9 cellular contexts compared by ENCODE assay signal in genomic region chr11:47918370-47918690, GRCh38.
A peak's percentile ranks its signal among the peaks of the same experiment; 100 is the strongest.
DNase-seq lines count a peak whose midpoint lies in the region; ATAC-seq lines count a peak whose summit lies in the region.
"Had no signal": no experiment of that assay in that cellular context is flagged by ENCODE, and none has a peak within 500 bp of the region (broad histone marks: within the 10 kb centered on the region; RNA-seq: fewer than 3 reads in every experiment).

No MANE protein-coding gene starts in this region.

- ATAC-seq in T-helper 17 cell (no peak), HG02763 (IDR thresholded peaks at IDR 0.05; ENCODE audit: unreplicated experiment) (no peak)

- peaks cover 44% of the 10 kb centered on the region for H3K4me1 Mint-ChIP-seq in T-helper 1 cell treated with Interleukin-12 subunit alpha and Interleukin-12 subunit beta and Interleukin-4 antibody, amounts not matched to agents 30 μg/mL and 1 μg/mL, for 36 hours (ENCODE audit: low read depth)
- H3K4me1 Mint-ChIP-seq in T-helper 17 cell: peaks cover 54% of the 10 kb centered on the region

- no peak for DNase-seq in T-helper 1 cell
- no peak for DNase-seq in T-helper 17 cell
- no peak for DNase-seq in epidermal melanocyte (ENCODE audit: insufficient read length, low spot score)
- DNase-seq in activated CD8-positive, alpha-beta memory T cell treated with anti-CD3 and anti-CD28 coated beads for 24 hours: no peak

- H3K36me3 ChIP-seq in subcutaneous abdominal adipose tissue (ENCODE audit: control insufficient read depth in 5 of 5, insufficient read depth in 5 of 5, low read length in 5 of 5): no peaks in the 10 kb centered on the region

- H3K4me1 ChIP-seq in subcutaneous abdominal adipose tissue (ENCODE audit: control insufficient read depth in 5 of 5, insufficient read depth in 5 of 5, low read length in 5 of 5): peaks cover 0 to 27% (median 21%) of the 10 kb centered on the region in 5 donors

- peaks cover 4% of the 10 kb centered on the region for H3K36me3 Mint-ChIP-seq in T-helper 1 cell treated with Interleukin-12 subunit alpha and Interleukin-12 subunit beta and Interleukin-4 antibody, amounts not matched to agents 30 μg/mL and 1 μg/mL, for 36 hours (ENCODE audit: low read depth)
- H3K36me3 Mint-ChIP-seq in T-helper 17 cell (ENCODE audit: low read depth): no peaks in the 10 kb centered on the region

- no peaks in the 10 kb centered on the region for H3K9me3 Mint-ChIP-seq in T-helper 1 cell treated with Interleukin-12 subunit alpha and Interleukin-12 subunit beta and Interleukin-4 antibody, amounts not matched to agents 30 μg/mL and 1 μg/mL, for 36 hours

- H3K9ac ChIP-seq in subcutaneous abdominal adipose tissue (ENCODE audit: low read length in 5 of 5): peak overlapping the region in 2 of 5 donors; percentile 38

- peak overlapping the region; percentile 24 for H3K27ac Mint-ChIP-seq in T-helper 1 cell treated with Interleukin-12 subunit alpha and Interleukin-12 subunit beta and Interleukin-4 antibody, amounts not matched to agents 30 μg/mL and 1 μg/mL, for 36 hours
- H3K27ac Mint-ChIP-seq in T-helper 17 cell: peak overlapping the region; percentile 88

- no peaks in the 10 kb centered on the region for H3K9me3 ChIP-seq in T-helper 17 cell (ENCODE audit: control insufficient read depth, low read length, poor library complexity, severe bottlenecking)
- H3K9me3 ChIP-seq in subcutaneous abdominal adipose tissue (ENCODE audit: control insufficient read depth in 5 of 5, low read length in 5 of 5): no peaks in the 10 kb centered on the region

- H3K27me3 ChIP-seq in layer of hippocampus (ENCODE audit: control insufficient read depth, insufficient read depth, low read length) (no peaks in the 10 kb centered on the region), subcutaneous abdominal adipose tissue (ENCODE audit: control insufficient read depth in 5 of 5, insufficient read depth in 4 of 5, low read length in 5 of 5) (no peaks in the 10 kb centered on the region)

- H3K4me3 ChIP-seq in subcutaneous abdominal adipose tissue (ENCODE audit: low read depth in 1 of 5, low read length in 5 of 5): peak overlapping the region; percentile 34 to 76 (median 39)

- peaks cover 2% of the 10 kb centered on the region for H3K27me3 Mint-ChIP-seq in T-helper 1 cell treated with Interleukin-12 subunit alpha and Interleukin-12 subunit beta and Interleukin-4 antibody, amounts not matched to agents 30 μg/mL and 1 μg/mL, for 36 hours (ENCODE audit: low read depth)
- no peaks in the 10 kb centered on the region for H3K27me3 Mint-ChIP-seq in T-helper 17 cell

- H3K27ac ChIP-seq in layer of hippocampus (ENCODE audit: low read depth, low read length) (peak overlapping the region; percentile 30), subcutaneous abdominal adipose tissue (ENCODE audit: low read depth, low read length) (peak overlapping the region; percentile 54)
- H3K27ac ChIP-seq: 22Rv1 had no signal

- H3K4me3 Mint-ChIP-seq in T-helper 1 cell treated with Interleukin-12 subunit alpha and Interleukin-12 subunit beta and Interleukin-4 antibody, amounts not matched to agents 30 μg/mL and 1 μg/mL, for 36 hours: no peak overlapping the region
- H3K4me3 Mint-ChIP-seq in T-helper 17 cell: no peak overlapping the region
